Comparison of ENCODE assay signal across 1 cellular context in genomic region chr3:129565902-129566301, GRCh38.
A peak's percentile ranks its signal among the peaks of the same experiment; 100 is the strongest.
TF ChIP-seq lines count a peak whose summit lies in the region.

No MANE protein-coding gene starts in this region.

TF ChIP-seq in H1, 55 proteins besides CTCF, POLR2A, EP300 and RAD21:
- no peak for TF ChIP-seq BRCA1 (IDR thresholded peaks at IDR 0.05; ENCODE audit: low read depth, low read length)
- TF ChIP-seq JUND (IDR thresholded peaks at IDR 0.05; ENCODE audit: low read length) = no peak
- TF ChIP-seq, protein P1, sequence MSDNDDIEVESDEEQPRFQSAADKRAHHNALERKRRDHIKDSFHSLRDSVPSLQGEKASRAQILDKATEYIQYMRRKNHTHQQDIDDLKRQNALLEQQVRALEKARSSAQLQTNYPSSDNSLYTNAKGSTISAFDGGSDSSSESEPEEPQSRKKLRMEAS (IDR thresholded peaks at IDR 0.05) = no peak
- TF ChIP-seq KDM1A (IDR thresholded peaks at IDR 0.05; ENCODE audit: borderline replicate concordance, low read length) = peak; percentile 83
- TF ChIP-seq BACH1 (IDR thresholded peaks at IDR 0.05; ENCODE audit: low read length) = no peak
- TF ChIP-seq EZH2 (IDR thresholded peaks at IDR 0.05; ENCODE audit: low read depth, low read length, severe bottlenecking) = no peak
- no peak for TF ChIP-seq TEAD4 (IDR thresholded peaks at IDR 0.05; ENCODE audit: low read depth, low read length)
